1 cellular context compared by ENCODE assay signal in the genomic region with DNA sequence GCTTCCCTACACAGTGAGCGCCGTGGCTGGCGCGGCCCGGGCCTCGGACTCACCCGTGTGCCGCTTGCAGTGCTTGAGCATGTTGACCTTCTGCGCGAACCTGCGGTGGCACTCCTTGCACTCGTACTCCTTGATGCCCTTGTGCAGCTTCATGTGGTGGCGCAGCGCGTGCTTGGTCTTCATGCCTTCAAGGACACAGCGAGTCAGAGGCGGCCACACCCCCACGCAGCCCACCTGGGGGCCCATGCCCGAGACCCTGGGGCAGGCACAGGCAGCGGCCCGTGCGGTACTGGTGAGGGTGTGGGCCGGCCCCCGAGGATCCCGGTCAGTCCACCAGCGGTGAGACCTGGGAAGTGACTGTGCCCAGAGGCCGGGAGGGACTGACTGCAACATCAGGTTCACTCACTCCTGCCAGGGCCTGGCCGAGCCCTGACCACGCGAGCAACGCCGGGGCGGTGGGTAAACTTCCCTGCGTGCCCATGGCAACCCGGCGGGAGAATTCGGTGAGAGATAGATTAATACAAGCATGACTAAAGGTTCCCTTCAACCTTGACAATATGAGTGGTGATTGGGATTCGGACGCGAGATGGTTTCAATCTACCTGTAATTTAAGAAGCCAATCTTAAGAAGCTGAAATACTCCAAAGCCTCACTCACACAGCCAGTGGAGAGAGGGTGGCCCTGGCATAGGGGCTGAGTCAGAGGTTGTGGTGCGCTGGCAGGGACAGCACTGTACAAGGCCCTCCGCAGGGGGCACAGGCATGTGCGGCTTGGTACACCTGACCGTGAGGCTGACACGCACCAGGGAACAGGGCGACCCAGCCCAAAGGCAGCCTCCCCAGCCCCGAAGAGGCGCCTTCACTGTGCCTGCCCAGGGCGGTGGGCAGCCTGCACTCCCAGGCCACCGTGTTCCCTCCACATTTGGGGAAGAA.
TF ChIP-seq lines count a peak whose summit lies in the region.

No MANE protein-coding gene starts in this region.

TF ChIP-seq in WTC11, 78 proteins besides CTCF, POLR2A, EP300 and RAD21:
- TF ChIP-seq, protein P1, sequence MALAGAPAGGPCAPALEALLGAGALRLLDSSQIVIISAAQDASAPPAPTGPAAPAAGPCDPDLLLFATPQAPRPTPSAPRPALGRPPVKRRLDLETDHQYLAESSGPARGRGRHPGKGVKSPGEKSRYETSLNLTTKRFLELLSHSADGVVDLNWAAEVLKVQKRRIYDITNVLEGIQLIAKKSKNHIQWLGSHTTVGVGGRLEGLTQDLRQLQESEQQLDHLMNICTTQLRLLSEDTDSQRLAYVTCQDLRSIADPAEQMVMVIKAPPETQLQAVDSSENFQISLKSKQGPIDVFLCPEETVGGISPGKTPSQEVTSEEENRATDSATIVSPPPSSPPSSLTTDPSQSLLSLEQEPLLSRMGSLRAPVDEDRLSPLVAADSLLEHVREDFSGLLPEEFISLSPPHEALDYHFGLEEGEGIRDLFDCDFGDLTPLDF (CRISPR knock-in tag; IDR thresholded peaks at IDR 0.05), result no peak
- TF ChIP-seq PRDM15 (CRISPR knock-in tag; IDR thresholded peaks at IDR 0.05) (no peak), TEAD4 (CRISPR knock-in tag; IDR thresholded peaks at IDR 0.05) (no peak), NFATC4 (CRISPR knock-in tag; IDR thresholded peaks at IDR 0.05) (no peak), MXD4 (CRISPR knock-in tag; IDR thresholded peaks at IDR 0.05; ENCODE audit: borderline replicate concordance) (no peak), RELA (CRISPR knock-in tag; IDR thresholded peaks at IDR 0.05; ENCODE audit: borderline replicate concordance) (no peak), RORB (CRISPR knock-in tag; IDR thresholded peaks at IDR 0.05) (no peak), ZNF281 (CRISPR knock-in tag; IDR thresholded peaks at IDR 0.05) (no peak), ZBTB43 (CRISPR knock-in tag; IDR thresholded peaks at IDR 0.05) (no peak), IRF2 (CRISPR knock-in tag; IDR thresholded peaks at IDR 0.05; ENCODE audit: borderline replicate concordance, low read depth) (no peak), CREB1 (CRISPR knock-in tag; IDR thresholded peaks at IDR 0.05) (no peak), AFF4 (CRISPR knock-in tag; IDR thresholded peaks at IDR 0.05; ENCODE audit: borderline replicate concordance) (no peak), CREM (CRISPR knock-in tag; IDR thresholded peaks at IDR 0.05) (no peak), CBFB (CRISPR knock-in tag; IDR thresholded peaks at IDR 0.05; ENCODE audit: low read depth) (no peak), ZNF512 (CRISPR knock-in tag; IDR thresholded peaks at IDR 0.05; ENCODE audit: borderline replicate concordance) (no peak)
- TF ChIP-seq, protein P2, sequence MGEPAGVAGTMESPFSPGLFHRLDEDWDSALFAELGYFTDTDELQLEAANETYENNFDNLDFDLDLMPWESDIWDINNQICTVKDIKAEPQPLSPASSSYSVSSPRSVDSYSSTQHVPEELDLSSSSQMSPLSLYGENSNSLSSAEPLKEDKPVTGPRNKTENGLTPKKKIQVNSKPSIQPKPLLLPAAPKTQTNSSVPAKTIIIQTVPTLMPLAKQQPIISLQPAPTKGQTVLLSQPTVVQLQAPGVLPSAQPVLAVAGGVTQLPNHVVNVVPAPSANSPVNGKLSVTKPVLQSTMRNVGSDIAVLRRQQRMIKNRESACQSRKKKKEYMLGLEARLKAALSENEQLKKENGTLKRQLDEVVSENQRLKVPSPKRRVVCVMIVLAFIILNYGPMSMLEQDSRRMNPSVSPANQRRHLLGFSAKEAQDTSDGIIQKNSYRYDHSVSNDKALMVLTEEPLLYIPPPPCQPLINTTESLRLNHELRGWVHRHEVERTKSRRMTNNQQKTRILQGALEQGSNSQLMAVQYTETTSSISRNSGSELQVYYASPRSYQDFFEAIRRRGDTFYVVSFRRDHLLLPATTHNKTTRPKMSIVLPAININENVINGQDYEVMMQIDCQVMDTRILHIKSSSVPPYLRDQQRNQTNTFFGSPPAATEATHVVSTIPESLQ (CRISPR knock-in tag; IDR thresholded peaks at IDR 0.05), result no peak
- TF ChIP-seq, protein P3, sequence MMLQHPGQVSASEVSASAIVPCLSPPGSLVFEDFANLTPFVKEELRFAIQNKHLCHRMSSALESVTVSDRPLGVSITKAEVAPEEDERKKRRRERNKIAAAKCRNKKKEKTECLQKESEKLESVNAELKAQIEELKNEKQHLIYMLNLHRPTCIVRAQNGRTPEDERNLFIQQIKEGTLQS (CRISPR knock-in tag; conservative IDR thresholded peaks at IDR 0.05), result no peak
- TF ChIP-seq, protein P4, sequence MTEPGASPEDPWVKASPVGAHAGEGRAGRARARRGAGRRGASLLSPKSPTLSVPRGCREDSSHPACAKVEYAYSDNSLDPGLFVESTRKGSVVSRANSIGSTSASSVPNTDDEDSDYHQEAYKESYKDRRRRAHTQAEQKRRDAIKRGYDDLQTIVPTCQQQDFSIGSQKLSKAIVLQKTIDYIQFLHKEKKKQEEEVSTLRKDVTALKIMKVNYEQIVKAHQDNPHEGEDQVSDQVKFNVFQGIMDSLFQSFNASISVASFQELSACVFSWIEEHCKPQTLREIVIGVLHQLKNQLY (CRISPR knock-in tag; IDR thresholded peaks at IDR 0.05), result no peak
